18 cellular contexts compared by ENCODE assay signal in genomic region chr16:82072313-82072712, GRCh38. TPM values are rescaled to one million over a fixed set of nuclear protein-coding genes. Genes with fewer than 3 reads are reported as not detected.
DNase-seq lines count a peak whose midpoint lies in the region; ATAC-seq, FAIRE-seq and TF ChIP-seq lines count a peak whose summit lies in the region.
"Had no signal": no experiment of that assay in that cellular context is flagged by ENCODE, and none has a peak within 500 bp of the region (broad histone marks: within the 10 kb centered on the region; RNA-seq: fewer than 3 reads in every experiment).

No MANE protein-coding gene starts in this region.

- peaks cover 5 to 36% (median 21%) of the 10 kb centered on the region in 4 donors for H3K4me1 ChIP-seq in liver (ENCODE audit: control insufficient read depth in 4 of 4, insufficient read depth in 4 of 4, low read length in 3 of 4)
- H3K4me1 ChIP-seq in HepG2 (ENCODE audit: insufficient read depth, low read length), result peaks cover 15% of the 10 kb centered on the region
- peaks cover 25% of the 10 kb centered on the region for H3K4me1 ChIP-seq in foreskin keratinocyte
- H3K4me1 ChIP-seq in small intestine (ENCODE audit: control insufficient read depth in 2 of 2, insufficient read depth in 1 of 2, low read depth in 1 of 2, low read length in 1 of 2), result no peaks in the 10 kb centered on the region
- no peaks in the 10 kb centered on the region for H3K4me1 ChIP-seq in tibial artery

- no peaks in the 10 kb centered on the region for H3K9me3 Mint-ChIP-seq in activated T-helper 17 cell treated with anti-CD3 and anti-CD28 coated beads, Interleukin-2, amount 50 U/mL, for 72 hours

- H3K27ac ChIP-seq in liver (ENCODE audit: low read depth in 1 of 2, low read length in 2 of 2) (peak overlapping the region; percentile 21 to 25), HepG2 (ENCODE audit: extremely low read length, insufficient read depth, low read length) (no peak overlapping the region), foreskin keratinocyte (peak overlapping the region; percentile 92), small intestine (ENCODE audit: low read depth in 1 of 2, low read length in 1 of 2) (no peak overlapping the region), tibial artery (no peak overlapping the region)
- H3K27ac ChIP-seq: 22Rv1, GM23248 had no signal

- intact Hi-C loops in HepG2 (cut with micrococcal nuclease; ENCODE audit: unreplicated experiment), result no loop called here
- intact Hi-C loops in tibial artery (cut with DNase I; ENCODE audit: low total_unique reads), result no loop called here

- in situ Hi-C loops in HepG2 (cut with HindIII; ENCODE audit: extremely low pct_ligation_motif_present, low pct_unique_long_range_greater_than_20kb), result no loop called here

- POLR2A ChIA-PET in HepG2 (lab: Yijun Ruan, JAX), result no interaction called here

- H3K36me3 ChIP-seq in liver (ENCODE audit: control insufficient read depth in 4 of 4, insufficient read depth in 3 of 4, low read depth in 1 of 4, low read length in 3 of 4) (peaks cover 1 to 49% (median 35%) of the 10 kb centered on the region in 4 donors), HepG2 (replicated peaks in 1 of 2; ENCODE audit: control insufficient read depth in 1 of 2, insufficient read depth in 2 of 2, low read length in 2 of 2) (peaks cover 18 to 61% of the 10 kb centered on the region in 2 experiments), small intestine (ENCODE audit: control insufficient read depth in 2 of 2, insufficient read depth in 2 of 2, low read length in 2 of 2) (peaks cover 0 to 17% of the 10 kb centered on the region in 2 donors), tibial artery (no peaks in the 10 kb centered on the region)

- no peak for TF ChIP-seq EP300 in HepG2 (IDR thresholded peaks at IDR 0.05; ENCODE audit: low read depth in 2 of 2, low read length in 2 of 2)
- no peak for TF ChIP-seq EP300 in HepG2 (CRISPR knock-in tag; IDR thresholded peaks at IDR 0.05; ENCODE audit: borderline replicate concordance)

- no peak overlapping the region for H3K4me2 ChIP-seq in HepG2 (ENCODE audit: low read depth, low read length)

- H3K9me3 ChIP-seq in liver (ENCODE audit: control insufficient read depth in 4 of 4, low read length in 3 of 4) (no peaks in the 10 kb centered on the region), HepG2 (ENCODE audit: low read length) (no peaks in the 10 kb centered on the region), small intestine (ENCODE audit: control insufficient read depth, low read depth) (no peaks in the 10 kb centered on the region), tibial artery (peaks cover 0 to 7% (median 4%) of the 10 kb centered on the region in 3 donors)

- H3K27me3 Mint-ChIP-seq in activated T-helper 17 cell treated with anti-CD3 and anti-CD28 coated beads, Interleukin-2, amount 50 U/mL, for 72 hours, result peaks cover 46% of the 10 kb centered on the region

- no peak for TF ChIP-seq POLR2A in HepG2 (IDR thresholded peaks at IDR 0.05; ENCODE audit: insufficient read depth in 1 of 2, low read depth in 2 of 2, low read length in 2 of 2)

- no peak for TF ChIP-seq CTCF in liver (IDR thresholded peaks at IDR 0.05; ENCODE audit: low read depth, low read length, missing input control)
- TF ChIP-seq CTCF in HepG2 (CRISPR knock-in tag; IDR thresholded peaks at IDR 0.05), result no peak
- TF ChIP-seq CTCF in foreskin keratinocyte (conservative IDR thresholded peaks at IDR 0.05), result no peak
- TF ChIP-seq CTCF in omental fat pad (IDR thresholded peaks at IDR 0.05), result no peak
- no peak for TF ChIP-seq CTCF in tibial artery (IDR thresholded peaks at IDR 0.05)

- no peaks in the 10 kb centered on the region for H3K79me2 ChIP-seq in HepG2 (ENCODE audit: insufficient read depth, low read length)

- no TSS peak for BruUV-seq in HepG2 (replicated peaks; lab: Mats Ljungman, UMichigan)

- no peak for DNase-seq in HepG2 (ENCODE audit: low spot score)
- no peak for DNase-seq in foreskin keratinocyte
- no peak for DNase-seq in omental fat pad (ENCODE audit: low spot score)
- DNase-seq in small intestine, result no peak
- DNase-seq in tibial artery, result no peak
- no peak for DNase-seq in NCI-H345 (lab: John Stamatoyannopoulos, UW)
- DNase-seq: CD8-positive, alpha-beta T cell; COR-L47; DND-41; GDM1; GM23248 had no signal

- WGBS in liver, result 25% methylated on average over 1 of the region's 1 CpG
- WGBS in HepG2 (ENCODE audit: low lambda C conversion rate), result 85% methylated on average over 1 of the region's 1 CpG
- WGBS in small intestine, 3 donors, result 26 to 44% (median 39%) methylated on average over 1 of the region's 1 CpG

- H3K36me3 Mint-ChIP-seq in activated T-helper 17 cell treated with anti-CD3 and anti-CD28 coated beads, Interleukin-2, amount 50 U/mL, for 72 hours (ENCODE audit: low read depth), result no peaks in the 10 kb centered on the region
- H3K36me3 Mint-ChIP-seq: CD14-positive monocyte; CD8-positive, alpha-beta T cell had no signal

- H3K27ac Mint-ChIP-seq in activated T-helper 17 cell treated with anti-CD3 and anti-CD28 coated beads, Interleukin-2, amount 50 U/mL, for 72 hours, result no peak overlapping the region
- H3K27ac Mint-ChIP-seq: CD14-positive monocyte; CD8-positive, alpha-beta T cell had no signal

- no peaks in the 10 kb centered on the region for H4K20me1 ChIP-seq in HepG2 (ENCODE audit: insufficient read depth, low read length)

- TF ChIP-seq RAD21 in liver (IDR thresholded peaks at IDR 0.05) (peak in 1 of 2 donors; percentile 16), HepG2 (CRISPR knock-in tag; IDR thresholded peaks at IDR 0.05) (no peak)

- H3K4me3 Mint-ChIP-seq in activated T-helper 17 cell treated with anti-CD3 and anti-CD28 coated beads, Interleukin-2, amount 50 U/mL, for 72 hours, result no peak overlapping the region
- H3K4me3 Mint-ChIP-seq: CD14-positive monocyte; CD8-positive, alpha-beta T cell had no signal

- ATAC-seq in HepG2, result no peak
- no peak for ATAC-seq in foreskin keratinocyte
- ATAC-seq in omental fat pad (ENCODE audit: low FRiP score), result peak; percentile 80
- no peak for ATAC-seq in activated T-helper 17 cell treated with anti-CD3 and anti-CD28 coated beads, Interleukin-2, amount 50 U/mL, for 72 hours (replicated peaks)
- ATAC-seq: CD8-positive, alpha-beta T cell; HCT116 had no signal

- H2AFZ ChIP-seq in HepG2 (ENCODE audit: low read length), result no peak overlapping the region
- H2AFZ ChIP-seq: GM23248 had no signal

- CTCF ChIA-PET in HepG2 (lab: Yijun Ruan, JAX; ENCODE audit: low intra/inter-chr PET ratio, low total read pairs), result no interaction called here

- no peaks in the 10 kb centered on the region for H3K27me3 ChIP-seq in liver (ENCODE audit: control insufficient read depth in 4 of 4, insufficient read depth in 4 of 4, low read length in 3 of 4)
- H3K27me3 ChIP-seq in HepG2 (ENCODE audit: control insufficient read depth in 1 of 2, insufficient read depth in 2 of 2, low read length in 2 of 2), result no peaks in the 10 kb centered on the region
- no peaks in the 10 kb centered on the region for H3K27me3 ChIP-seq in foreskin keratinocyte
- no peaks in the 10 kb centered on the region for H3K27me3 ChIP-seq in small intestine (ENCODE audit: control insufficient read depth in 2 of 2, insufficient read depth in 2 of 2, low read length in 2 of 2)
- H3K27me3 ChIP-seq in tibial artery, result peaks cover 0 to 6% of the 10 kb centered on the region in 2 donors

- H3K4me1 Mint-ChIP-seq in activated T-helper 17 cell treated with anti-CD3 and anti-CD28 coated beads, Interleukin-2, amount 50 U/mL, for 72 hours, result no peaks in the 10 kb centered on the region
- H3K4me1 Mint-ChIP-seq: CD14-positive monocyte had no signal

- H3K9ac ChIP-seq in liver (ENCODE audit: low read depth in 1 of 2, low read length in 2 of 2) (no peak overlapping the region), HepG2 (ENCODE audit: insufficient read depth, low read depth, low read length) (no peak overlapping the region)
- H3K9ac ChIP-seq: GM23248 had no signal

- FAIRE-seq in HepG2 (lab: Jason Lieb, UNC) (no peak), small intestine (lab: Jason Lieb, UNC) (no peak)
- FAIRE-seq: GM12892, H54 had no signal

- H3K4me3 ChIP-seq in liver (ENCODE audit: low read depth in 1 of 3, low read length in 3 of 3) (no peak overlapping the region), HepG2 (replicated peaks in 1 of 3; ENCODE audit: insufficient read depth in 1 of 3, low read depth in 2 of 3, low read length in 3 of 3) (no peak overlapping the region), small intestine (ENCODE audit: low read depth in 1 of 2, low read length in 2 of 2) (no peak overlapping the region), tibial artery (no peak overlapping the region)
- H3K4me3 ChIP-seq: GM23248 had no signal

RNA-seq across cellular contexts. Expression of gene HSD17B2, which starts 37.3 kb away (rescaled TPM):
- total RNA-seq in liver (100 to 1,000 TPM in 1 of 2 donors, 10 to 100 TPM in 1; 47.7 to 126 TPM), HepG2 (2016; rRNA removed; fragmentation: Illumina TruSeq; extraction: Trizol) (20.4 and 26.3 TPM in 2 replicates), foreskin keratinocyte (1.3 and 1.6 TPM in 2 replicates), omental fat pad (1 to 10 TPM in 2 of 4 donors, under 1 TPM in 1, not detected in 1; 0.94 to 5.7 (median 1.6) TPM)
- polyA plus RNA-seq in liver (100 to 1,000 TPM in 1 of 2 donors, 10 to 100 TPM in 1; 83.4 to 123 TPM), HepG2 (2011; rRNA removed) (69.3 and 70.7 TPM in 2 replicates), foreskin keratinocyte (1.5 and 2.0 TPM in 2 replicates), small intestine (100 to 1,000 TPM; 119 to 250 (median 246) TPM)
- 8.1 and 10.8 TPM in 2 replicates for total RNA-seq in HepG2 (2016; cell fraction: cytosol; rRNA removed; fragmentation: Illumina TruSeq; extraction: Trizol; ENCODE audit: low read depth)
- 17.1 and 26.5 TPM in 2 replicates for total RNA-seq in HepG2 (2016; cell fraction: insoluble cytoplasmic fraction; rRNA removed; fragmentation: Illumina TruSeq; extraction: Trizol)
- total RNA-seq in HepG2 (2016; cell fraction: membrane; rRNA removed; fragmentation: Illumina TruSeq; extraction: Trizol), result 14.2 and 15.4 TPM in 2 replicates
- total RNA-seq in HepG2 (2016; cell fraction: nucleus; rRNA removed; fragmentation: Illumina TruSeq; extraction: Trizol), result 20.3 and 26.6 TPM in 2 replicates
- 63.0 and 86.7 TPM in 2 replicates for polyA plus RNA-seq in HepG2 (2011; cell fraction: cytosol; rRNA removed)
- 25.9 and 29.8 TPM in 2 replicates for polyA plus RNA-seq in HepG2 (2011; cell fraction: nucleus; rRNA removed)
- polyA plus RNA-seq in HepG2 (2012), result 99.3 and 106 TPM in 2 replicates
- polyA plus RNA-seq in HepG2 (2016; cell fraction: cytosol; fragmentation: Illumina TruSeq; extraction: Trizol; ENCODE audit: low read depth), result 10.6 and 11.5 TPM in 2 replicates
- 19.6 and 20.2 TPM in 2 replicates for polyA plus RNA-seq in HepG2 (2016; cell fraction: insoluble cytoplasmic fraction; fragmentation: Illumina TruSeq; extraction: Trizol; ENCODE audit: low read depth)
- polyA plus RNA-seq in HepG2 (2016; cell fraction: membrane; fragmentation: Illumina TruSeq; extraction: Trizol; ENCODE audit: low read depth), result 13.1 and 14.3 TPM in 2 replicates
- 30.1 and 31.0 TPM in 2 replicates for polyA plus RNA-seq in HepG2 (2016; cell fraction: nucleus; fragmentation: Illumina TruSeq; extraction: Trizol; ENCODE audit: insufficient read depth, low read depth)
- polyA minus RNA-seq in HepG2 (2011; rRNA and poly(A)+ RNA removed; ENCODE audit: low replicate concordance), result 150 TPM in 1 of 2 replicates, not detected in the other
- polyA minus RNA-seq in HepG2 (2011; cell fraction: cytosol; rRNA and poly(A)+ RNA removed), result 38.6 and 54.8 TPM in 2 replicates
- 77.4 and 89.1 TPM in 2 replicates for polyA minus RNA-seq in HepG2 (2011; cell fraction: nucleus; rRNA and poly(A)+ RNA removed)
- not detected for total RNA-seq in activated T-helper 17 cell treated with anti-CD3 and anti-CD28 coated beads, Interleukin-2, amount 50 U/mL, for 72 hours
- total RNA-seq: CD8-positive, alpha-beta T cell; GM23248 had no signal
- polyA plus RNA-seq: CD14-positive monocyte, GM23248 had no signal

Comparison
In these comparisons a context has a peak if more than half of its experiments do, and no peak if none do; other contexts are left out.
1. H3K27ac ChIP-seq: peak in liver (2 of 2) and foreskin keratinocyte (single experiment); none in HepG2 (single experiment), small intestine (0 of 2) and tibial artery (0 of 2).